24 cellular contexts compared by ENCODE assay signal in genomic region chr2:139550341-139550740, GRCh38.
"Had no signal": no experiment of that assay in that cellular context is flagged by ENCODE, and none has a peak within 500 bp of the region (broad histone marks: within the 10 kb centered on the region; RNA-seq: fewer than 3 reads in every experiment).

No MANE protein-coding gene starts in this region.

- H3K27ac ChIP-seq: colonic mucosa, coronary artery, dorsolateral prefrontal cortex, epithelial cell of prostate, esophagus muscularis mucosa, esophagus squamous epithelium, foreskin keratinocyte, gastrocnemius medialis, gastroesophageal sphincter, heart left ventricle, heart right ventricle had no signal

- DNase-seq: colonic mucosa; cortex of kidney; dermis blood vessel endothelial cell; dorsolateral prefrontal cortex; effector CD4-positive, alpha-beta T cell; effector CD8-positive, alpha-beta T cell; effector memory CD4-positive, alpha-beta T cell; effector memory CD8-positive, alpha-beta T cell; endodermal cell; erythroblast; esophagus squamous epithelium; foreskin fibroblast; foreskin keratinocyte; foreskin melanocyte; gastrocnemius medialis; glutamatergic neuron; head of caudate nucleus; heart left ventricle; heart right ventricle had no signal

- H3K9me3 ChIP-seq: colonic mucosa, esophagus muscularis mucosa, esophagus squamous epithelium, gastrocnemius medialis, gastroesophageal sphincter had no signal

- H3K36me3 ChIP-seq: colonic mucosa, esophagus muscularis mucosa, esophagus squamous epithelium, gastrocnemius medialis, gastroesophageal sphincter, heart left ventricle, heart right ventricle had no signal

- H3K27me3 ChIP-seq: colonic mucosa, dorsolateral prefrontal cortex, esophagus muscularis mucosa, esophagus squamous epithelium, foreskin keratinocyte, gastrocnemius medialis, gastroesophageal sphincter, heart left ventricle, heart right ventricle had no signal

- H3K4me3 ChIP-seq: colonic mucosa, coronary artery, dorsolateral prefrontal cortex, esophagus muscularis mucosa, esophagus squamous epithelium, gastrocnemius medialis, gastroesophageal sphincter, heart left ventricle, heart right ventricle had no signal

- H3K4me1 ChIP-seq: colonic mucosa, esophagus muscularis mucosa, esophagus squamous epithelium, foreskin keratinocyte, gastrocnemius medialis, gastroesophageal sphincter, heart left ventricle, heart right ventricle had no signal

- ATAC-seq: effector memory CD8-positive, alpha-beta T cell; esophagus mucosa; foreskin keratinocyte; gastrocnemius medialis; gastroesophageal sphincter; heart left ventricle; heart right ventricle had no signal
